Comparison of ENCODE assay signal across 18 cellular contexts in genomic region chr2:88698027-88698413, GRCh38. TPM values are rescaled to one million over a fixed set of nuclear protein-coding genes. Genes with fewer than 3 reads are reported as not detected.
DNase-seq lines count a peak whose midpoint lies in the region; ATAC-seq and TF ChIP-seq lines count a peak whose summit lies in the region.
"Had no signal": no experiment of that assay in that cellular context is flagged by ENCODE, and none has a peak within 500 bp of the region (broad histone marks: within the 10 kb centered on the region; RNA-seq: fewer than 3 reads in every experiment).

No MANE protein-coding gene starts in this region.

- no peaks in the 10 kb centered on the region for H3K27me3 Mint-ChIP-seq in T-helper 1 cell treated with Interleukin-12 subunit alpha and Interleukin-12 subunit beta and Interleukin-4 antibody, amounts not matched to agents 30 μg/mL and 1 μg/mL, for 36 hours (ENCODE audit: low read depth)
- no peaks in the 10 kb centered on the region for H3K27me3 Mint-ChIP-seq in T-helper 17 cell

- TF ChIP-seq POLR2A in upper lobe of left lung (IDR thresholded peaks at IDR 0.05) (no peak), right lobe of liver (IDR thresholded peaks at IDR 0.05) (no peak)

- POLR2A ChIA-PET in RWPE1 (lab: Yijun Ruan, JAX; ENCODE audit: low non-redundant PET), result no interaction called here

- no peak for TF ChIP-seq EP300 in upper lobe of left lung (IDR thresholded peaks at IDR 0.05)

- H3K9me3 ChIP-seq in T-helper 17 cell (ENCODE audit: control insufficient read depth, low read length, poor library complexity, severe bottlenecking) (no peaks in the 10 kb centered on the region), mucosa of descending colon (no peaks in the 10 kb centered on the region), upper lobe of left lung (no peaks in the 10 kb centered on the region), right lobe of liver (no peaks in the 10 kb centered on the region)
- H3K9me3 ChIP-seq: esophagus muscularis mucosa, psoas muscle, testis had no signal

- H3K9me3 Mint-ChIP-seq in T-helper 1 cell treated with Interleukin-12 subunit alpha and Interleukin-12 subunit beta and Interleukin-4 antibody, amounts not matched to agents 30 μg/mL and 1 μg/mL, for 36 hours, result no peaks in the 10 kb centered on the region
- H3K9me3 Mint-ChIP-seq: T-helper 2 cell treated with Interferon-gamma antibody and Interleukin-4, amounts not matched to agents 5 μg/mL and 100 μg/mL, for 36 hours had no signal

- H3K27ac ChIP-seq in upper lobe of left lung (peak overlapping the region; percentile 23 to 77 (median 48)), RWPE1 (no peak overlapping the region), right lobe of liver (no peak overlapping the region)
- H3K27ac ChIP-seq: BLaER1, cardiac muscle cell, esophagus muscularis mucosa, psoas muscle, testis had no signal

- H3K36me3 Mint-ChIP-seq in T-helper 1 cell treated with Interleukin-12 subunit alpha and Interleukin-12 subunit beta and Interleukin-4 antibody, amounts not matched to agents 30 μg/mL and 1 μg/mL, for 36 hours (ENCODE audit: low read depth), result peaks cover 12% of the 10 kb centered on the region
- H3K36me3 Mint-ChIP-seq in T-helper 17 cell (ENCODE audit: low read depth), result peaks cover 6% of the 10 kb centered on the region

- H3K4me1 ChIP-seq in mucosa of descending colon (ENCODE audit: low read depth) (peaks cover 18% of the 10 kb centered on the region), upper lobe of left lung (peaks cover 3 to 21% (median 11%) of the 10 kb centered on the region in 4 donors), right lobe of liver (peaks cover 0 to 3% (median 0%) of the 10 kb centered on the region in 4 donors)
- H3K4me1 ChIP-seq: testis had no signal

- DNase-seq in T-helper 1 cell (no peak), T-helper 17 cell (no peak), mucosa of descending colon (no peak), upper lobe of left lung (peak in 1 of 2 donors; percentile 24), RWPE1 (ENCODE audit: low spot score) (no peak), right lobe of liver (no peak)
- DNase-seq: activated CD4-positive, CD25-positive, alpha-beta regulatory T cell; left ventricle myocardium superior; NCI-H187 treated with DMSO at 0.1 percent for 48 hours; NCI-H510A treated with DMSO at 0.1 percent for 48 hours; psoas muscle; testis had no signal

- H3K4me1 Mint-ChIP-seq in T-helper 1 cell treated with Interleukin-12 subunit alpha and Interleukin-12 subunit beta and Interleukin-4 antibody, amounts not matched to agents 30 μg/mL and 1 μg/mL, for 36 hours (ENCODE audit: low read depth), result peaks cover 17% of the 10 kb centered on the region
- peaks cover 34% of the 10 kb centered on the region for H3K4me1 Mint-ChIP-seq in T-helper 17 cell

- intact Hi-C loops in mucosa of descending colon (cut with DNase I, micrococcal nuclease) (no loop called here), right lobe of liver (cut with DNase I) (no loop called here)

- peak overlapping the region; percentile 39 for H3K27ac Mint-ChIP-seq in T-helper 1 cell treated with Interleukin-12 subunit alpha and Interleukin-12 subunit beta and Interleukin-4 antibody, amounts not matched to agents 30 μg/mL and 1 μg/mL, for 36 hours
- H3K27ac Mint-ChIP-seq in T-helper 17 cell, result peak overlapping the region; percentile 88

- ATAC-seq in T-helper 17 cell, result no peak
- ATAC-seq in mucosa of descending colon, result peak; percentile 6
- no peak for ATAC-seq in upper lobe of left lung (ENCODE audit: low FRiP score in 2 of 2)
- no peak for ATAC-seq in right lobe of liver
- ATAC-seq in GM18498 (IDR thresholded peaks at IDR 0.05; ENCODE audit: unreplicated experiment), result no peak
- ATAC-seq: psoas muscle had no signal

- H3K4me3 ChIP-seq in mucosa of descending colon, result no peak overlapping the region
- H3K4me3 ChIP-seq in upper lobe of left lung, result no peak overlapping the region
- H3K4me3 ChIP-seq in right lobe of liver, result no peak overlapping the region
- H3K4me3 ChIP-seq: BLaER1, cardiac muscle cell, esophagus muscularis mucosa, psoas muscle, testis had no signal

- WGBS in upper lobe of left lung, 2 donors, result 39 to 79% methylated on average over 2 of the region's 2 CpGs
- 97% methylated on average over 2 of the region's 2 CpGs for WGBS in right lobe of liver (ENCODE audit: insufficient coverage, low coverage, low lambda C conversion rate, missing lambda C conversion rate)

- no peaks in the 10 kb centered on the region for H3K36me3 ChIP-seq in mucosa of descending colon (ENCODE audit: low read depth)
- peaks cover 0 to 21% (median 11%) of the 10 kb centered on the region in 4 donors for H3K36me3 ChIP-seq in upper lobe of left lung
- no peaks in the 10 kb centered on the region for H3K36me3 ChIP-seq in right lobe of liver
- H3K36me3 ChIP-seq: cardiac muscle cell had no signal

- H3K4me3 Mint-ChIP-seq in T-helper 1 cell treated with Interleukin-12 subunit alpha and Interleukin-12 subunit beta and Interleukin-4 antibody, amounts not matched to agents 30 μg/mL and 1 μg/mL, for 36 hours, result no peak overlapping the region
- H3K4me3 Mint-ChIP-seq in T-helper 17 cell, result no peak overlapping the region

- H3K27me3 ChIP-seq in upper lobe of left lung (no peaks in the 10 kb centered on the region), right lobe of liver (no peaks in the 10 kb centered on the region)
- H3K27me3 ChIP-seq: BLaER1, cardiac muscle cell, esophagus muscularis mucosa, testis had no signal

- CTCF ChIA-PET in RWPE1 (lab: Yijun Ruan, JAX), result interaction anchor here (1.0 kb wide), 1 partner anchor 26 kb away, joined by 3 read pairs; no protein-coding TSS in a partner anchor

- no peak for TF ChIP-seq CTCF in mucosa of descending colon (IDR thresholded peaks at IDR 0.05)
- TF ChIP-seq CTCF in upper lobe of left lung (IDR thresholded peaks at IDR 0.05), result no peak
- no peak for TF ChIP-seq CTCF in RWPE1 (conservative IDR thresholded peaks at IDR 0.05; ENCODE audit: low read depth)
- no peak for TF ChIP-seq CTCF in right lobe of liver (IDR thresholded peaks at IDR 0.05)

RNA-seq across cellular contexts. Expression of gene RPIA, which starts 6.5 kb away (rescaled TPM):
- 10 to 100 TPM; 15.8 to 26.4 TPM for total RNA-seq in T-helper 17 cell
- total RNA-seq in mucosa of descending colon, result 10 to 100 TPM; 17.5 to 29.7 (median 25.7) TPM
- total RNA-seq in upper lobe of left lung, result 10 to 100 TPM; 12.6 to 21.0 (median 15.4) TPM
- 1 to 10 TPM; 2.2 to 4.8 (median 3.2) TPM for total RNA-seq in right lobe of liver

Comparison
In these comparisons a context has a peak if more than half of its experiments do, and no peak if none do; other contexts are left out.
1. H3K27ac ChIP-seq: peak in upper lobe of left lung (4 of 4); none in RWPE1 (single experiment) and right lobe of liver (0 of 3).